ENCODE assay signal across 35 cellular contexts in genomic region chr20:43716123-43716522, GRCh38. TPM values are rescaled to one million over a fixed set of nuclear protein-coding genes. Genes with fewer than 3 reads are reported as not detected.
"Had no signal": no experiment of that assay in that cellular context is flagged by ENCODE, and none has a peak within 500 bp of the region (broad histone marks: within the 10 kb centered on the region; RNA-seq: fewer than 3 reads in every experiment).

No MANE protein-coding gene starts in this region.

- H3K27ac ChIP-seq: adrenal gland, body of pancreas, SJCRH30, SK-N-MC had no signal

- H3K4me1 ChIP-seq: adrenal gland, body of pancreas had no signal

- H3K4me3 Mint-ChIP-seq: activated CD4-positive, alpha-beta T cell treated with anti-CD3 and anti-CD28 coated beads, Interleukin-2, amount 10 ng/mL, durations not matched to agents 24 days and 14 days; activated CD8-positive, alpha-beta T cell treated with anti-CD3 and anti-CD28 coated beads for 36 hours; activated naive CD4-positive, alpha-beta T cell treated with anti-CD3 and anti-CD28 coated beads, Interleukin-2, amount 50 U/mL, for 24 hours; activated naive CD8-positive, alpha-beta T cell treated with anti-CD3 and anti-CD28 coated beads, Interleukin-2, amount 10 ng/mL, durations not matched to agents 7 days and 5 days had no signal

- H3K9me3 ChIP-seq: adrenal gland, body of pancreas, MG63, SJCRH30 had no signal

- H3K36me3 ChIP-seq: adrenal gland had no signal

- H3K27me3 Mint-ChIP-seq: activated CD4-positive, alpha-beta T cell treated with anti-CD3 and anti-CD28 coated beads, Interleukin-2, amount 10 ng/mL, durations not matched to agents 24 days and 14 days; activated CD8-positive, alpha-beta T cell treated with anti-CD3 and anti-CD28 coated beads for 36 hours; activated naive CD4-positive, alpha-beta T cell treated with anti-CD3 and anti-CD28 coated beads, Interleukin-2, amount 50 U/mL, for 24 hours; activated naive CD8-positive, alpha-beta T cell treated with anti-CD3 and anti-CD28 coated beads, Interleukin-2, amount 10 ng/mL, durations not matched to agents 7 days and 5 days had no signal

- DNase-seq: activated CD4-positive, alpha-beta T cell treated with anti-CD3 and anti-CD28 coated beads, Interleukin-2, amount 10 ng/mL, durations not matched to agents 24 days and 14 days; activated CD4-positive, alpha-beta T cell treated with anti-CD3 and anti-CD28 coated beads, Interleukin-2, amount 50 U/mL, for 4 hours; activated CD8-positive, alpha-beta T cell treated with anti-CD3 and anti-CD28 coated beads for 36 hours; activated gamma-delta T cell; activated naive CD4-positive, alpha-beta T cell treated with Interleukin-2 at 50 U/mL for 16 hours; activated naive CD8-positive, alpha-beta T cell treated with anti-CD3 and anti-CD28 coated beads, Interleukin-2, amount 10 ng/mL, durations not matched to agents 7 days and 5 days; activated T-cell treated with anti-CD3 and anti-CD28 coated beads, Interleukin-2, amount 50 U/mL, for 1 hour; adrenal gland; body of pancreas; caudate nucleus; cerebellar nuclear complex; Karpas-422; MG63; NCI-H1048; NCI-H1105 treated with DMSO at 0.1 percent for 48 hours; NCI-H1436; NCI-H1694; NCI-H1930; NCI-H2081 treated with DMSO at 0.1 percent for 48 hours; NCI-H345; NCI-H524 treated with DMSO at 0.1 percent for 48 hours; NCI-H748 treated with DMSO at 0.1 percent for 48 hours; NK-92 treated with Interleukin-12 subunit alpha and Interleukin-12 subunit beta, amount 100 ng/mL, for 24 hours; SHP77; SJCRH30; T1000 had no signal

- H3K27me3 ChIP-seq: adrenal gland, body of pancreas, MG63, SJCRH30 had no signal

- H3K4me1 Mint-ChIP-seq: activated naive CD8-positive, alpha-beta T cell treated with anti-CD3 and anti-CD28 coated beads, Interleukin-2, amount 10 ng/mL, durations not matched to agents 7 days and 5 days had no signal

- H3K27ac Mint-ChIP-seq: activated CD4-positive, alpha-beta T cell treated with anti-CD3 and anti-CD28 coated beads, Interleukin-2, amount 10 ng/mL, durations not matched to agents 24 days and 14 days; activated CD8-positive, alpha-beta T cell treated with anti-CD3 and anti-CD28 coated beads for 36 hours; activated naive CD4-positive, alpha-beta T cell treated with anti-CD3 and anti-CD28 coated beads, Interleukin-2, amount 50 U/mL, for 24 hours; activated naive CD8-positive, alpha-beta T cell treated with anti-CD3 and anti-CD28 coated beads, Interleukin-2, amount 10 ng/mL, durations not matched to agents 7 days and 5 days; activated T-helper 2 cell treated with anti-CD3 and anti-CD28 coated beads, Interferon-gamma antibody, Interleukin-2, Interleukin-4, amounts not matched to agents 10 μg/mL and 5 μg/mL and 100 μg/mL, durations not matched to agents 14 hours and 24 hours and 36 hours had no signal

- H3K9me3 Mint-ChIP-seq: activated CD8-positive, alpha-beta T cell treated with anti-CD3 and anti-CD28 coated beads for 36 hours; activated naive CD4-positive, alpha-beta T cell treated with anti-CD3 and anti-CD28 coated beads, Interleukin-2, amount 50 U/mL, for 24 hours; activated naive CD8-positive, alpha-beta T cell treated with anti-CD3 and anti-CD28 coated beads, Interleukin-2, amount 10 ng/mL, durations not matched to agents 7 days and 5 days; activated T-helper 2 cell treated with anti-CD3 and anti-CD28 coated beads, Interferon-gamma antibody, Interleukin-2, Interleukin-4, amounts not matched to agents 10 μg/mL and 5 μg/mL and 100 μg/mL, durations not matched to agents 14 hours and 24 hours and 36 hours had no signal

- H3K36me3 Mint-ChIP-seq: activated naive CD4-positive, alpha-beta T cell treated with anti-CD3 and anti-CD28 coated beads, Interleukin-2, amount 50 U/mL, for 24 hours had no signal

- H3K4me3 ChIP-seq: adrenal gland, body of pancreas, MG63, SJCRH30, SK-N-MC had no signal

RNA-seq across cellular contexts. Expression of gene GTSF1L, which starts 10.7 kb away (rescaled TPM):
- total RNA-seq: activated CD4-positive, alpha-beta T cell treated with anti-CD3 and anti-CD28 coated beads, Interleukin-2, amount 10 ng/mL, durations not matched to agents 24 days and 14 days; activated CD8-positive, alpha-beta memory T cell treated with anti-CD3 and anti-CD28 coated beads for 36 hours; activated CD8-positive, alpha-beta T cell treated with anti-CD3 and anti-CD28 coated beads for 36 hours; activated naive CD8-positive, alpha-beta T cell treated with anti-CD3 and anti-CD28 coated beads, Interleukin-2, amount 10 ng/mL, durations not matched to agents 7 days and 5 days; activated T-helper 2 cell treated with anti-CD3 and anti-CD28 coated beads, Interferon-gamma antibody, Interleukin-2, Interleukin-4, amounts not matched to agents 10 μg/mL and 5 μg/mL and 100 μg/mL, durations not matched to agents 14 hours and 24 hours and 36 hours; adrenal gland; astrocyte; body of pancreas; bronchial epithelial cell; NCI-H460; SJCRH30; T-helper 1 cell treated with Interleukin-12 subunit alpha and Interleukin-12 subunit beta and Interleukin-4 antibody, amounts not matched to agents 30 ng/mL and 1 ng/mL, for 36 hours; T-helper 2 cell treated with Interferon-gamma antibody and Interleukin-4, amounts not matched to agents 100 ng/mL and 5 ng/mL, for 36 hours had no signal
- polyA plus RNA-seq: adrenal gland had no signal
